In the genomic region with DNA sequence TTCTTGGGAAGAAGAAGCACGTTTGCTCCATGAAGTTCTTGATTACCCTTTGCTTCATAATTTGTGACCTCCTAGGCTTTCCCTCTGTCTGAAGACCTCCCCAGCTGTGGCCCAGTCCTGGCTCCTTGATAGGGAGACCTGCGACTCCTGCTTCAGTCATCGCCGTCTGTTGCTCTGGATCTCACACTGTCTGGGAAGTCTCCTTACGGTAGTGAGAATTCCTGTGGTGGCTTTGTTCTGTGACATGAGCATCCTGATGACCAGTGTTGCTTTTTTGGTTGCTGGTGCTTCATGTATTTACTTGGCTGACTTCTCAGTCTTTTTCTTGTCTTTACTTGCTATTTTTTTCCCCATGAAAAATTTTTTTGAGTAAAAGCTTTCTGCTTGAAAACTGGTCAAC, we compare ENCODE assay signal across 15 cellular contexts. TPM values are rescaled to one million over a fixed set of nuclear protein-coding genes. Genes with fewer than 3 reads are reported as not detected.
DNase-seq lines count a peak whose midpoint lies in the region; ATAC-seq and TF ChIP-seq lines count a peak whose summit lies in the region.
"Had no signal": no experiment of that assay in that cellular context is flagged by ENCODE, and none has a peak within 500 bp of the region (broad histone marks: within the 10 kb centered on the region; RNA-seq: fewer than 3 reads in every experiment).

No MANE protein-coding gene starts in this region.

- H3K36me3 ChIP-seq in GM23248 (ENCODE audit: low read depth) (peaks cover 90% of the 10 kb centered on the region), mesenchymal stem cell (ENCODE audit: control insufficient read depth in 1 of 2, insufficient read depth in 2 of 2, low read depth in 1 of 2, low read length in 2 of 2) (peaks cover 69 to 96% of the 10 kb centered on the region in 2 experiments), adrenal gland (replicated peaks in 1 of 2) (peaks cover 0 to 91% of the 10 kb centered on the region in 2 donors)

- no peak overlapping the region for H3K23ac ChIP-seq in mesenchymal stem cell (ENCODE audit: low read length in 2 of 2)

- no peak overlapping the region for H2BK15ac ChIP-seq in mesenchymal stem cell (ENCODE audit: low read depth, poor library complexity, severe bottlenecking)

- H3K4me2 ChIP-seq in GM23248 (ENCODE audit: unreplicated experiment) (no peak overlapping the region), mesenchymal stem cell (ENCODE audit: low read length, poor library complexity, severe bottlenecking) (no peak overlapping the region)
- H3K4me2 ChIP-seq: SK-N-SH had no signal

- H3K9me3 Mint-ChIP-seq in activated naive CD8-positive, alpha-beta T cell (ENCODE audit: low read depth) = no peaks in the 10 kb centered on the region
- H3K9me3 Mint-ChIP-seq: activated T-helper 1 cell treated with anti-CD3 and anti-CD28 coated beads, Interleukin-12 subunit alpha, Interleukin-12 subunit beta, Interleukin-2, Interleukin-4 antibody, amounts not matched to agents 30 ng/mL and 10 ng/mL and 1 ng/mL, durations not matched to agents 14 hours and 24 hours and 36 hours had no signal

- in situ Hi-C loops in GM23248 (cut with MboI) = no loop called here

- H3K27ac Mint-ChIP-seq in activated naive CD8-positive, alpha-beta T cell = peak overlapping the region; percentile 86

- H3K4me3 Mint-ChIP-seq in activated naive CD8-positive, alpha-beta T cell = no peak overlapping the region

- no peak overlapping the region for H3K18ac ChIP-seq in mesenchymal stem cell (ENCODE audit: low read depth in 1 of 2, low read length in 2 of 2)

- peak overlapping the region; percentile 2 for H2BK120ac ChIP-seq in mesenchymal stem cell (ENCODE audit: low read depth, low read length)

- H2BK5ac ChIP-seq in mesenchymal stem cell (ENCODE audit: low read depth, low read length, poor library complexity, severe bottlenecking) = no peak overlapping the region

- H3K27me3 ChIP-seq in GM23248 (replicated peaks; ENCODE audit: insufficient read depth) (no peaks in the 10 kb centered on the region), mesenchymal stem cell (ENCODE audit: control insufficient read depth in 1 of 2, insufficient read depth in 1 of 2, low read length in 2 of 2) (no peaks in the 10 kb centered on the region), adrenal gland (no peaks in the 10 kb centered on the region)
- H3K27me3 ChIP-seq: tibial artery had no signal

- peak overlapping the region; percentile 30; the same call in 1 of the 2 replicates for H3K27ac ChIP-seq in GM23248
- no peak overlapping the region for H3K27ac ChIP-seq in mesenchymal stem cell (ENCODE audit: low read length, poor library complexity, severe bottlenecking)
- H3K27ac ChIP-seq in adrenal gland = peak overlapping the region in 1 of 5 donors; percentile 40
- H3K27ac ChIP-seq: tibial artery had no signal

- no peak overlapping the region for H2AK5ac ChIP-seq in mesenchymal stem cell (ENCODE audit: low read length, severe bottlenecking)

- H2BK12ac ChIP-seq in mesenchymal stem cell (ENCODE audit: low read length in 2 of 2) = no peak overlapping the region

- H3K79me1 ChIP-seq in mesenchymal stem cell (replicated peaks; ENCODE audit: low read length, poor library complexity, severe bottlenecking) = peaks cover 33% of the 10 kb centered on the region

- H2AFZ ChIP-seq in GM23248 = no peak overlapping the region
- H2AFZ ChIP-seq in mesenchymal stem cell (ENCODE audit: low read depth, low read length) = no peak overlapping the region

- H3K4me1 Mint-ChIP-seq in activated naive CD8-positive, alpha-beta T cell (ENCODE audit: low read depth) = peaks cover 16% of the 10 kb centered on the region

- ATAC-seq in GM18502 (IDR thresholded peaks at IDR 0.05; ENCODE audit: poor library complexity, unreplicated experiment) = no peak

- H3K27me3 Mint-ChIP-seq in activated naive CD8-positive, alpha-beta T cell = no peaks in the 10 kb centered on the region

- H3K36me3 Mint-ChIP-seq in activated naive CD8-positive, alpha-beta T cell = peaks cover 23% of the 10 kb centered on the region

- H3K9me2 ChIP-seq in GM23248 (ENCODE audit: insufficient read depth) = no peaks in the 10 kb centered on the region
- H3K9me2 ChIP-seq: SK-N-SH had no signal

- no peak for TF ChIP-seq POLR2A in adrenal gland (IDR thresholded peaks at IDR 0.05)

- H3K4me1 ChIP-seq in GM23248 (ENCODE audit: insufficient read depth) = peaks cover 13% of the 10 kb centered on the region; the same call in 1 of the 2 replicates
- peaks cover 25% of the 10 kb centered on the region for H3K4me1 ChIP-seq in mesenchymal stem cell (ENCODE audit: control insufficient read depth, insufficient read depth, low read depth, low read length)
- H3K4me1 ChIP-seq in adrenal gland (replicated peaks in 1 of 2) = peaks cover 0 to 1% of the 10 kb centered on the region in 2 donors

- H3K9ac ChIP-seq in GM23248 (no peak overlapping the region), mesenchymal stem cell (ENCODE audit: low read length) (no peak overlapping the region)
- H3K9ac ChIP-seq: SK-N-SH had no signal

- no peak for TF ChIP-seq CTCF in AG10803 (conservative IDR thresholded peaks at IDR 0.05; ENCODE audit: low read length)
- no peak for TF ChIP-seq CTCF in adrenal gland (IDR thresholded peaks at IDR 0.05)

- no peak overlapping the region for H4K8ac ChIP-seq in mesenchymal stem cell (ENCODE audit: low read length)

- H3K14ac ChIP-seq in mesenchymal stem cell (ENCODE audit: low read length in 2 of 2) = no peak overlapping the region

- peaks cover 36% of the 10 kb centered on the region for H3K79me2 ChIP-seq in GM23248 (ENCODE audit: insufficient read depth)

- H4K20me1 ChIP-seq in GM23248 (ENCODE audit: insufficient read depth) = 0 out of 2 replicates have a peak, but pooled peaks cover 6% of the 10 kb centered on the region

- H3K4me3 ChIP-seq in AG10803 (ENCODE audit: low read length) (no peak overlapping the region), GM23248 (no peak overlapping the region), mesenchymal stem cell (ENCODE audit: insufficient read depth in 1 of 2, low read depth in 1 of 2, low read length in 2 of 2) (no peak overlapping the region), adrenal gland (no peak overlapping the region)
- H3K4me3 ChIP-seq: mucosa of descending colon, tibial artery had no signal

- H3K9me3 ChIP-seq in GM23248 (ENCODE audit: low read depth) = no peaks in the 10 kb centered on the region
- no peaks in the 10 kb centered on the region for H3K9me3 ChIP-seq in mesenchymal stem cell (ENCODE audit: control insufficient read depth, low read length)
- H3K9me3 ChIP-seq in adrenal gland (replicated peaks in 1 of 3) = no peaks in the 10 kb centered on the region
- H3K9me3 ChIP-seq: mucosa of descending colon, SK-N-SH, tibial artery had no signal

- no peak overlapping the region for H4K91ac ChIP-seq in mesenchymal stem cell (ENCODE audit: low read length)

- DNase-seq in AG10803 (ENCODE audit: low read depth) = peak; percentile 54
- DNase-seq in GM23248 = peak; percentile 13
- DNase-seq in mesenchymal stem cell = peak; percentile 49
- no peak for DNase-seq in adrenal gland
- DNase-seq in activated CD4-positive, CD25-positive, alpha-beta regulatory T cell (lab: John Stamatoyannopoulos, UW) = no peak
- DNase-seq in NCI-H510A (lab: John Stamatoyannopoulos, UW) = no peak
- DNase-seq: caudate nucleus, DMS79 treated with DMSO at 0.1 percent for 48 hours, mucosa of descending colon, NCI-H446 treated with DMSO at 0.1 percent for 48 hours, SK-N-SH, tibial artery had no signal

- WGBS in GM23248 (ENCODE audit: low coverage in 1 of 2, low lambda C conversion rate in 2 of 2, missing lambda C conversion rate in 2 of 2), 2 experiments = 84 to 86% methylated on average over 5 of the region's 5 CpGs
- 83% methylated on average over 5 of the region's 5 CpGs for whole genome bisulfite sequencing in mesenchymal stem cell
- WGBS in adrenal gland, 4 donors = 85 to 89% (median 87%) methylated on average over 5 of the region's 5 CpGs

- peaks cover 32% of the 10 kb centered on the region for H3F3A ChIP-seq in GM23248 (ENCODE audit: insufficient read depth)

- intact Hi-C loops in adrenal gland (cut with DNase I) = no loop called here

- H3K4ac ChIP-seq in mesenchymal stem cell (ENCODE audit: low read depth in 1 of 2, low read length in 2 of 2) = no peak overlapping the region

RNA-seq across cellular contexts. Expression of a gene that starts 44.2 kb away (rescaled TPM):
- total RNA-seq in GM23248 (2014; rRNA removed; shearing (Covaris generic)) = 35.9 and 37.6 TPM in 2 replicates
- polyA plus RNA-seq in GM23248 (2016; fragmentation: Nextera tagmentation; extraction: Ambion mirVana) = 32.1 and 32.8 TPM in 2 replicates
- 10.8 TPM for polyA plus RNA-seq in mesenchymal stem cell (2013, experiment 1 of 2)
- polyA plus RNA-seq in mesenchymal stem cell (2013, experiment 2 of 2) = 10.8 TPM
- 10 to 100 TPM; 25.9 to 66.7 (median 40.2) TPM for total RNA-seq in adrenal gland
- 10 to 100 TPM; 18.4 to 31.1 (median 30.8) TPM for polyA plus RNA-seq in adrenal gland

Comparison
In these comparisons a context has a peak if more than half of its experiments do, and no peak if none do; other contexts are left out.
1. DNase-seq: peak in AG10803 (single experiment), GM23248 (single experiment) and mesenchymal stem cell (single experiment); none in adrenal gland (0 of 7), activated CD4-positive, CD25-positive, alpha-beta regulatory T cell (0 of 4) and NCI-H510A (single experiment).